17 cellular contexts compared by ENCODE assay signal in the genomic region with DNA sequence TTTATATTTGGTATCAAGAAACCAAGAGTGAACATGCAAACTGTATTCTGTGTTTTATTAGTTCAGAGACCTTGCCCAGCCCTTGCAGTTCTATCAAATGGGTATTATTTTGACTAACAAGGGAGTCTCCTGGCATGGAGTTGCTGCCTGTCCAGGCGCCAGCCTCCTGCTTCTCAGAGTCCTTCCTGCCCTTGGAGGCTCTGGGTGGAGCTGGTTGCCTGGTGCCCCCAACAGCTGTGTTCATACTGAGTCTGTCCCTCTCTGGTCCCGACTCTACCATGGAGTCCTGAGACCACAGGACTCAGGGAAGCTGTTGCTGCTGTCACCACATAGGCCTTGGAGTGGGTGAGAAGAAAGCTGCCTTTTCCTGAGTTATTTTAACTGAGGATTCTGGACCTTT. TPM values are rescaled to one million over a fixed set of nuclear protein-coding genes. Genes with fewer than 3 reads are reported as not detected.
DNase-seq lines count a peak whose midpoint lies in the region; ATAC-seq and TF ChIP-seq lines count a peak whose summit lies in the region.
"Had no signal": no experiment of that assay in that cellular context is flagged by ENCODE, and none has a peak within 500 bp of the region (broad histone marks: within the 10 kb centered on the region; RNA-seq: fewer than 3 reads in every experiment).

No MANE protein-coding gene starts in this region.

- H3K79me2 ChIP-seq in hepatocyte = peaks cover 6% of the 10 kb centered on the region

- H3K27me3 ChIP-seq in cardiac muscle cell (no peaks in the 10 kb centered on the region), hepatocyte (no peaks in the 10 kb centered on the region), stomach (no peaks in the 10 kb centered on the region), SJCRH30 (no peaks in the 10 kb centered on the region)

- DNase-seq in cardiac muscle cell (ENCODE audit: low read depth in 1 of 2, low spot score in 1 of 2) (no peak), left ventricle myocardium superior (no peak), hepatocyte (ENCODE audit: low spot score) (no peak), stomach (no peak), SJCRH30 (no peak), H4 (ENCODE audit: low spot score) (no peak)
- no peak for DNase-seq in stimulated activated CD4-positive, alpha-beta T cell treated with anti-CD3 and anti-CD28 coated beads, Interleukin-1b, Interleukin-23, amount 100 ng/mL, for 48 hours
- DNase-seq: CD8-positive, alpha-beta memory T cell; GOT3; NCI-H1417 treated with DMSO at 0.1 percent for 48 hours; NCI-H1930; NCI-H2171; NCI-H446; RPMI8226; SIG-M5 had no signal

- H3K36me3 ChIP-seq in cardiac muscle cell = no peaks in the 10 kb centered on the region
- no peaks in the 10 kb centered on the region for H3K36me3 ChIP-seq in hepatocyte (replicated peaks; ENCODE audit: insufficient read depth, low read depth)
- H3K36me3 ChIP-seq in stomach = no peaks in the 10 kb centered on the region
- no peaks in the 10 kb centered on the region for H3K36me3 ChIP-seq in SJCRH30

- no peak for TF ChIP-seq CTCF in cardiac muscle cell (IDR thresholded peaks at IDR 0.05; ENCODE audit: low read depth, low read length)
- no peak for TF ChIP-seq CTCF in hepatocyte (IDR thresholded peaks at IDR 0.05; ENCODE audit: poor library complexity)
- TF ChIP-seq CTCF in stomach (IDR thresholded peaks at IDR 0.05) = no peak

- H3K4me3 ChIP-seq in cardiac muscle cell = no peak overlapping the region
- H3K4me3 ChIP-seq in hepatocyte = no peak overlapping the region
- H3K4me3 ChIP-seq in stomach = no peak overlapping the region
- H3K4me3 ChIP-seq in SJCRH30 = no peak overlapping the region

- no peaks in the 10 kb centered on the region for H3K9me2 ChIP-seq in hepatocyte (replicated peaks; ENCODE audit: insufficient read depth)

- H3K9me3 ChIP-seq in cardiac muscle cell (ENCODE audit: low read depth) = no peaks in the 10 kb centered on the region
- no peaks in the 10 kb centered on the region for H3K9me3 ChIP-seq in hepatocyte (ENCODE audit: low read depth)
- H3K9me3 ChIP-seq in stomach = no peaks in the 10 kb centered on the region
- H3K9me3 ChIP-seq in SJCRH30 (replicated peaks) = no peaks in the 10 kb centered on the region

- H2AFZ ChIP-seq in hepatocyte = no peak overlapping the region

- TF ChIP-seq EP300 in stomach (IDR thresholded peaks at IDR 0.05) = no peak

- no peaks in the 10 kb centered on the region for H4K20me1 ChIP-seq in hepatocyte (ENCODE audit: insufficient read depth, poor library complexity, severe bottlenecking)

- H3K27ac ChIP-seq in cardiac muscle cell = peak overlapping the region; percentile 39
- peak overlapping the region; percentile 64 for H3K27ac ChIP-seq in hepatocyte
- peak overlapping the region in 4 of 5 donors; percentile 34 to 75 (median 60) for H3K27ac ChIP-seq in stomach
- H3K27ac ChIP-seq in SJCRH30 = no peak overlapping the region

- intact Hi-C loops in left ventricle myocardium superior (cut with micrococcal nuclease) = no loop called here
- intact Hi-C loops in stomach (cut with DNase I; ENCODE audit: low total_unique reads) = no loop called here

- WGBS in hepatocyte (ENCODE audit: low lambda C conversion rate, missing lambda C conversion rate) = 88% methylated on average over 2 of the region's 2 CpGs
- WGBS in stomach, 5 donors = 76 to 86% (median 82%) methylated on average over 2 of the region's 2 CpGs

- no peak for TF ChIP-seq POLR2A in stomach (IDR thresholded peaks at IDR 0.05)

- no peak overlapping the region for H3K4me2 ChIP-seq in hepatocyte

- no peak for ATAC-seq in left ventricle myocardium superior
- ATAC-seq in GM19395 (IDR thresholded peaks at IDR 0.05; ENCODE audit: unreplicated experiment) = no peak

- no peaks in the 10 kb centered on the region for H3K4me1 ChIP-seq in cardiac muscle cell (ENCODE audit: low read depth)
- peaks cover 20% of the 10 kb centered on the region for H3K4me1 ChIP-seq in hepatocyte (ENCODE audit: insufficient read depth)
- H3K4me1 ChIP-seq in stomach = peaks cover 0 to 23% (median 6%) of the 10 kb centered on the region in 4 donors
- H3K4me1 ChIP-seq in SJCRH30 = peaks cover 28% of the 10 kb centered on the region

RNA-seq across cellular contexts. Expression of a gene that starts 26.3 kb away (rescaled TPM):
- total RNA-seq in cardiac muscle cell (32.6 and 50.5 TPM in 2 replicates), left ventricle myocardium superior (8.2 TPM), hepatocyte (4.0 and 5.7 TPM in 2 replicates), stomach (10 to 100 TPM in 3 of 5 donors, 1 to 10 TPM in 2; 1.3 to 37.9 (median 11.0) TPM)
- polyA plus RNA-seq in cardiac muscle cell (27.1 and 36.8 TPM in 2 replicates), hepatocyte (3.3 and 6.4 TPM in 2 replicates), stomach (1 to 10 TPM in 2 of 3 donors, under 1 TPM in 1; 0.88 to 2.4 (median 1.5) TPM)
- total RNA-seq in SJCRH30 (2014; rRNA removed; shearing (Covaris generic)) = 0.12 and 0.38 TPM in 2 replicates
- 4.2 and 6.6 TPM in 2 replicates for total RNA-seq in H4 (2014; rRNA removed; shearing (Covaris generic))
- polyA plus RNA-seq: BJ had no signal

RNA-seq across cellular contexts. Expression of a gene that starts 41.6 kb away (rescaled TPM):
- total RNA-seq in cardiac muscle cell = 22.6 and 27.2 TPM in 2 replicates
- 22.6 and 23.5 TPM in 2 replicates for polyA plus RNA-seq in cardiac muscle cell
- 12.6 TPM for total RNA-seq in left ventricle myocardium superior
- 18.3 and 23.1 TPM in 2 replicates for total RNA-seq in hepatocyte
- polyA plus RNA-seq in hepatocyte = 13.8 and 24.6 TPM in 2 replicates
- 10 to 100 TPM in 4 of 5 donors, under 1 TPM in 1; 0.58 to 32.1 (median 13.8) TPM for total RNA-seq in stomach
- 1 to 10 TPM; 5.6 to 7.5 (median 6.9) TPM for polyA plus RNA-seq in stomach
- 32.2 and 40.9 TPM in 2 replicates for total RNA-seq in SJCRH30 (2014; rRNA removed; shearing (Covaris generic))
- 22.0 and 22.2 TPM in 2 replicates for total RNA-seq in H4 (2014; rRNA removed; shearing (Covaris generic))
